25 cellular contexts compared by ENCODE assay signal in genomic region chr5:178421128-178421527, GRCh38.
"Had no signal": no experiment of that assay in that cellular context is flagged by ENCODE, and none has a peak within 500 bp of the region (broad histone marks: within the 10 kb centered on the region; RNA-seq: fewer than 3 reads in every experiment).

No MANE protein-coding gene starts in this region.

- H3K27ac ChIP-seq: epithelial cell of prostate, esophagus squamous epithelium, heart right ventricle, skin epidermis, testis, transverse colon had no signal

- ATAC-seq: activated naive CD8-positive, alpha-beta T cell treated with anti-CD3 and anti-CD28 coated beads, Interleukin-2, amount 50 U/mL, for 24 hours; heart right ventricle; left colon; naive thymus-derived CD4-positive, alpha-beta T cell; sciatic nerve; stimulated activated naive CD8-positive, alpha-beta T cell treated with anti-CD3 and anti-CD28 coated beads, Interleukin-15, Interleukin-2, amounts not matched to agents 100 U/mL and 50 U/mL, for 24 hours had no signal

- H3K36me3 Mint-ChIP-seq: activated CD4-positive, alpha-beta memory T cell treated with anti-CD3 and anti-CD28 coated beads for 36 hours; activated naive CD4-positive, alpha-beta T cell treated with anti-CD3 and anti-CD28 coated beads, Interleukin-2, amount 50 U/mL, for 24 hours; naive thymus-derived CD4-positive, alpha-beta T cell had no signal

- H3K9me3 Mint-ChIP-seq: activated CD4-positive, alpha-beta memory T cell treated with anti-CD3 and anti-CD28 coated beads for 36 hours; activated naive CD4-positive, alpha-beta T cell treated with anti-CD3 and anti-CD28 coated beads, Interleukin-2, amount 50 U/mL, for 24 hours; activated naive CD8-positive, alpha-beta T cell treated with anti-CD3 and anti-CD28 coated beads, Interleukin-2, amount 50 U/mL, for 24 hours; activated T-cell treated with anti-CD3 and anti-CD28 coated beads, Interleukin-2, amount 50 U/mL, for 24 hours; dendritic cell treated with granulocyte-macrophage colony-stimulating factor and Interleukin-4, amounts not matched to agents 40 ng/mL and 50 ng/mL, for 4 days; naive thymus-derived CD4-positive, alpha-beta T cell had no signal

- H3K36me3 ChIP-seq: esophagus squamous epithelium, heart right ventricle, transverse colon had no signal

- H3K4me1 Mint-ChIP-seq: activated naive CD8-positive, alpha-beta T cell treated with anti-CD3 and anti-CD28 coated beads, Interleukin-2, amount 50 U/mL, for 24 hours had no signal

- H3K4me1 ChIP-seq: esophagus squamous epithelium, testis, transverse colon had no signal

- H3K27me3 ChIP-seq: testis, transverse colon had no signal

- H3K27ac Mint-ChIP-seq: activated CD4-positive, alpha-beta memory T cell treated with anti-CD3 and anti-CD28 coated beads for 36 hours; activated naive CD4-positive, alpha-beta T cell treated with anti-CD3 and anti-CD28 coated beads, Interleukin-2, amount 50 U/mL, for 24 hours; activated naive CD8-positive, alpha-beta T cell treated with anti-CD3 and anti-CD28 coated beads, Interleukin-2, amount 50 U/mL, for 24 hours; activated T-cell treated with anti-CD3 and anti-CD28 coated beads, Interleukin-2, amount 50 U/mL, for 24 hours; dendritic cell treated with granulocyte-macrophage colony-stimulating factor and Interleukin-4, amounts not matched to agents 40 ng/mL and 50 ng/mL, for 4 days; naive thymus-derived CD4-positive, alpha-beta T cell had no signal

- H3K4me3 Mint-ChIP-seq: activated CD4-positive, alpha-beta memory T cell treated with anti-CD3 and anti-CD28 coated beads for 36 hours; activated naive CD4-positive, alpha-beta T cell treated with anti-CD3 and anti-CD28 coated beads, Interleukin-2, amount 50 U/mL, for 24 hours; activated naive CD8-positive, alpha-beta T cell treated with anti-CD3 and anti-CD28 coated beads, Interleukin-2, amount 50 U/mL, for 24 hours; activated T-cell treated with anti-CD3 and anti-CD28 coated beads, Interleukin-2, amount 50 U/mL, for 24 hours; dendritic cell treated with granulocyte-macrophage colony-stimulating factor and Interleukin-4, amounts not matched to agents 40 ng/mL and 50 ng/mL, for 4 days; naive thymus-derived CD4-positive, alpha-beta T cell had no signal

- H3K4me3 ChIP-seq: esophagus squamous epithelium, heart right ventricle, skin epidermis, testis, transverse colon had no signal

- DNase-seq: activated CD4-positive, alpha-beta memory T cell treated with anti-CD3 and anti-CD28 coated beads for 36 hours; activated CD4-positive, alpha-beta T cell treated with anti-CD3 and anti-CD28 coated beads for 48 hours; activated CD8-positive, alpha-beta memory T cell treated with anti-CD3 and anti-CD28 coated beads, Interleukin-2, amount 50 U/mL, for 48 hours; activated naive CD8-positive, alpha-beta T cell treated with anti-CD3 and anti-CD28 coated beads, Interleukin-2, amount 50 U/mL, for 24 hours; activated T-cell treated with anti-CD3 and anti-CD28 coated beads, Interleukin-2, amount 50 U/mL, for 24 hours; amygdala; central memory CD4-positive, alpha-beta T cell; effector CD4-positive, alpha-beta T cell; esophagus squamous epithelium; foreskin melanocyte; heart right ventricle; left colon; mammary epithelial cell; midbrain; naive thymus-derived CD4-positive, alpha-beta T cell; stimulated activated CD4-positive, alpha-beta T cell treated with anti-CD3 and anti-CD28 coated beads, Interleukin-12 subunit alpha, Interleukin-12 subunit beta, amount 100 ng/mL, for 4 hours; stimulated activated CD4-positive, alpha-beta T cell treated with anti-CD3 and anti-CD28 coated beads, Interleukin-4, amount 100 ng/mL, for 1 hour; stimulated activated naive CD8-positive, alpha-beta T cell treated with anti-CD3 and anti-CD28 coated beads, Interleukin-15, Interleukin-2, amounts not matched to agents 100 U/mL and 50 U/mL, for 24 hours; transverse colon had no signal

- H3K9me3 ChIP-seq: esophagus squamous epithelium, heart right ventricle, testis, transverse colon had no signal
